8 cellular contexts compared by ENCODE assay signal in the genomic region with DNA sequence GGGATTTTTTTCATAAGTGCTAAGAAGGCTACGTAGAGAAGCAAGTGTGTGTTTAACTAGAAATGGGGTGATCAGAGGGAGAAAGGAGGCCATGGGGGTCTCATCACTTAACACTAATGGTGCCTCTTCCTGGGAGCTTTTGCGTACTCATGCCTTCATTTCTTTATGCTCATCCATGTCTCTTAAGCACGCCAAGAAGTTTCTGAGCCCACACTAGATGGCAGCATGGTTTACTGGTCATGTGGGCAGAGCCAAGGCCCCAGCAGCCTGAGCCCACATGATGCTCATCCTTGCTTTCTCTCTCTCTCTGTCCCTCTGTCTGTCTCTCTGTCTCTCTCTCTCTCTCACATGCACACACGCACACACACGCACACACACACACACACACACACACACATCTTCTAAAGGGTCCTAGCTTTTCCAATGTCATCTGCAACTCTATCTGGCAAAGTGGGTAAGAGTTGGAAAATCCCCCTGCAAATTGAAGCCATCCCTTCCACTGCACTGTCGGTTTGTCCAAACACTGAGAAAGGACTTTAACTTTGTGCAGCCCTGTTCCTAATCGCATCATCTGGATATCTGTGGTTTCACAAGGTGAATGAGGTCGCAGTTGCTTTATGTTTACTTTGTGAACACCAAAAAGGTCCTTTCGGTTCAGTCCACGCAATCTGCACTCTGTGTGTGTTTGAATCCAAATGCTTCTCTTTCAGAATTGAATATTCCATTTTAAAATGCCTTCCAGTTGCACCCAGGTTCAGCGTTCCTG.
DNase-seq lines count a peak whose midpoint lies in the region; ATAC-seq lines count a peak whose summit lies in the region.

No MANE protein-coding gene starts in this region.

- in situ Hi-C loops in SK-MEL-5 (cut with HindIII; ENCODE audit: low pct_unique_long_range_greater_than_20kb, low sequenced_read_pairs), result no loop called here

- DNase-seq in NCI-H524 (lab: John Stamatoyannopoulos, UW) (peak; percentile 6 to 45), NCI-H524 treated with DMSO at 0.1 percent for 48 hours (lab: John Stamatoyannopoulos, UW) (no peak), SK-MEL-5 (ENCODE audit: low read depth, low spot score) (peak; percentile 73), glomerular visceral epithelial cell (ENCODE audit: extremely low spot score) (peak; percentile 69), sciatic nerve (ENCODE audit: low spot score) (no peak)
- no peak for DNase-seq in activated CD4-positive, alpha-beta T cell treated with anti-CD3 and anti-CD28 coated beads, Interleukin-2, amount 50 U/mL, for 1 hour

- peak; percentile 69 for ATAC-seq in HG03442 (IDR thresholded peaks at IDR 0.05; ENCODE audit: unreplicated experiment)
- ATAC-seq in sciatic nerve, result peak; percentile 96
- ATAC-seq in GM19452 (IDR thresholded peaks at IDR 0.05; ENCODE audit: unreplicated experiment), result no peak

- intact Hi-C loops in sciatic nerve (cut with DNase I), result no loop called here

Comparison
In these comparisons a context has a peak if more than half of its experiments do, and no peak if none do; other contexts are left out.
1. DNase-seq: peak in NCI-H524 (2 of 2), SK-MEL-5 (single experiment) and glomerular visceral epithelial cell (single experiment); none in NCI-H524 treated with DMSO at 0.1 percent for 48 hours (single experiment), sciatic nerve (single experiment) and activated CD4-positive, alpha-beta T cell treated with anti-CD3 and anti-CD28 coated beads, Interleukin-2, amount 50 U/mL, for 1 hour (single experiment).